8 cellular contexts compared by ENCODE assay signal in the genomic region with DNA sequence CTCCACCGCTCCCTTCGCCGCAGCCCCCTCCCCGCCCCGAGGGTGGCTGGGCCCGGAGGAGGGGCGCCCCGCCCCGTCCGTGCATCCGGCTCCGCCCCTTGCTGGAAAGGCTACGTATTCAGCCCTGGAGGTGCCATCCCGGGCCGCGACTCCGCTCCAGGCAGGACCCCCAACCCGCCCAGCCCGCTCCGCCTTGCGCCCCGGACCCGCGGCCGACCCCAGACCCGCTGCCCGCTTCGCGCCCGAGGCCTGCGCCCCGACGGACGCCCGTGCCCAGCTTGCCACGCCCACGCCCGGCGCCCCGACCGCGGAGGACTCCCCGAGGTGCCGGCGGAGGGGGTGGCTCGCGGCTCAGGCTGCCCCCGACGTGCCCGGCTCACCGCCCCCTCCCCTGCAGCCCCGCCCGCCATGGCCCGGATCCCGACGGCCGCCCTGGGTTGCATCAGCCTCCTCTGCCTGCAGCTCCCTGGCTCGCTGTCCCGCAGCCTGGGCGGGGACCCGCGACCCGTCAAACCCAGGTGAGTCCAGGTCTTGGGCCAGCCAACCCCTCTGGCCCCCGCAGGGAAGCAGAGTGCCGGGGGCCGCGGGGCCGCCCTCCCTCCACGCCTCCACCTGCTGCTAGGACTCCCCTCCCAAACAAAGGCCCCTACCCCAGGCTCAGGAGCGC. TPM values are rescaled to one million over a fixed set of nuclear protein-coding genes. Genes with fewer than 3 reads are reported as not detected.
DNase-seq lines count a peak whose midpoint lies in the region; ATAC-seq and TF ChIP-seq lines count a peak whose summit lies in the region.

A gene with protein sequence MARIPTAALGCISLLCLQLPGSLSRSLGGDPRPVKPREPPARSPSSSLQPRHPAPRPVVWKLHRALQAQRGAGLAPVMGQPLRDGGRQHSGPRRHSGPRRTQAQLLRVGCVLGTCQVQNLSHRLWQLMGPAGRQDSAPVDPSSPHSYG (plus strand): TSS at position 104 of the 667 bp plus-strand sequence. CDS start 305 bp downstream, at position 409.

- peak within 1 kb of the TSS; percentile 81 for H3K9ac ChIP-seq in BLaER1

- H3K4me3 ChIP-seq in BLaER1 (peak within 1 kb of the TSS; percentile 74), lower leg skin (ENCODE audit: low read depth, poor library complexity, severe bottlenecking) (no peak within 1 kb of the TSS)

- no peaks in the 10 kb centered on the region for H3K36me3 ChIP-seq in BLaER1

- intact Hi-C loops in left cardiac atrium (cut with DNase I) = no loop called here
- intact Hi-C loops in lower leg skin (cut with DNase I; ENCODE audit: low total_unique reads) = no loop called here

- H4K20me1 ChIP-seq in BLaER1 = peaks cover 25% of the 10 kb centered on the region; the same call in 1 of the 2 replicates

- peak; percentile 27 for DNase-seq in NCI-H460 (ENCODE audit: extremely low read depth, low read depth)
- DNase-seq in activated gamma-delta T cell (lab: John Stamatoyannopoulos, UW) = peak; percentile 53
- no peak for DNase-seq in left cardiac atrium
- peak in 2 of 3 donors; percentile 43 to 50 for DNase-seq in stimulated activated CD4-positive, alpha-beta T cell treated with anti-CD3 and anti-CD28 coated beads, Interleukin-12 subunit alpha, Interleukin-12 subunit beta, amount 100 ng/mL, for 48 hours (ENCODE audit: low read depth in 2 of 3, low spot score in 1 of 3)
- no peak for DNase-seq in mesenteric fat pad (ENCODE audit: low spot score)
- DNase-seq in lower leg skin (ENCODE audit: low spot score in 2 of 2) = no peak

- ATAC-seq in left cardiac atrium (peak; percentile 46 to 52), GM21390 (IDR thresholded peaks at IDR 0.05; ENCODE audit: unreplicated experiment) (no peak)

- WGBS in lower leg skin, 2 donors = 2 to 4% methylated on average over 7 to 46 of the region's 70 CpGs

- no peaks in the 10 kb centered on the region for H3K9me3 ChIP-seq in BLaER1

- no peak for TF ChIP-seq CTCF in lower leg skin (IDR thresholded peaks at IDR 0.05)

- H3K27me3 ChIP-seq in BLaER1 = peaks cover 40% of the 10 kb centered on the region

- H3K4me1 ChIP-seq in BLaER1 = peaks cover 91% of the 10 kb centered on the region

- peak within 1 kb of the TSS; percentile 96 for H3K4me2 ChIP-seq in BLaER1

- no peak for TF ChIP-seq POLR2A in lower leg skin (IDR thresholded peaks at IDR 0.05)

- H3K27ac ChIP-seq in BLaER1 = peak within 1 kb of the TSS; percentile 88

RNA-seq across cellular contexts. Expression of the gene that starts here (rescaled TPM):
- total RNA-seq in NCI-H460 (2014; rRNA removed; shearing (Covaris generic)) = 8.9 and 9.2 TPM in 2 replicates
- 12.6 and 15.2 TPM in 2 replicates for polyA plus RNA-seq in NCI-H460 (2014; cell fraction: nucleus; rRNA removed)
- under 1 TPM; 0.15 to 0.52 TPM for total RNA-seq in left cardiac atrium
- 0.42 TPM for total RNA-seq in mesenteric fat pad
- under 1 TPM in 3 of 4 donors, not detected in 1; 0.19 to 0.56 (median 0.52) TPM for total RNA-seq in lower leg skin

Comparison
In these comparisons a context has a peak if more than half of its experiments do, and no peak if none do; other contexts are left out.
1. Peak in ATAC-seq in left cardiac atrium; RNA of the gene not detected or under 1 TPM.
2. DNase-seq: peak in NCI-H460 (single experiment), activated gamma-delta T cell (single experiment) and stimulated activated CD4-positive, alpha-beta T cell treated with anti-CD3 and anti-CD28 coated beads, Interleukin-12 subunit alpha, Interleukin-12 subunit beta, amount 100 ng/mL, for 48 hours (2 of 3); none in left cardiac atrium (single experiment), mesenteric fat pad (single experiment) and lower leg skin (0 of 2).